15 cellular contexts compared by ENCODE assay signal in genomic region chr7:105149827-105150226, GRCh38.
DNase-seq lines count a peak whose midpoint lies in the region; TF ChIP-seq lines count a peak whose summit lies in the region.
"Had no signal": no experiment of that assay in that cellular context is flagged by ENCODE, and none has a peak within 500 bp of the region (broad histone marks: within the 10 kb centered on the region; RNA-seq: fewer than 3 reads in every experiment).

No MANE protein-coding gene starts in this region.

- no peak overlapping the region for H3K9ac ChIP-seq in adipocyte (ENCODE audit: low read length)

- H3K9me3 ChIP-seq in adipocyte (ENCODE audit: control insufficient read depth, low read length) (no peaks in the 10 kb centered on the region), spleen (no peaks in the 10 kb centered on the region)
- H3K9me3 ChIP-seq: Caco-2 had no signal

- DNase-seq in COLO829 (ENCODE audit: low spot score) (peak; percentile 21), HS-5 (ENCODE audit: low read depth) (peak; percentile 54), adipocyte (ENCODE audit: low read depth) (peak; percentile 45), iris pigment epithelial cell (ENCODE audit: low read depth) (peak; percentile 66), putamen (ENCODE audit: low spot score) (no peak), NCI-H1436 (lab: John Stamatoyannopoulos, UW) (no peak), substantia nigra (lab: John Stamatoyannopoulos, UW) (no peak), spleen (no peak)
- DNase-seq: activated CD4-positive, alpha-beta T cell treated with anti-CD3 and anti-CD28 coated beads, Interleukin-2, amount 50 U/mL, for 1 hour; activated gamma-delta T cell treated with Interleukin-2 at 50 U/mL for 16 hours; Caco-2; central memory CD4-positive, alpha-beta T cell; KBM-7; NCI-H2029 treated with DMSO at 0.1 percent for 48 hours; NK-92 treated with Interleukin-12 subunit alpha and Interleukin-12 subunit beta, amount 100 ng/mL, for 24 hours had no signal

- no peak overlapping the region for H3K4me3 ChIP-seq in adipocyte (ENCODE audit: low read length)
- no peak overlapping the region for H3K4me3 ChIP-seq in spleen

- H3K4me1 ChIP-seq in adipocyte (ENCODE audit: control insufficient read depth, insufficient read depth, low read length) (peaks cover 5% of the 10 kb centered on the region), spleen (peaks cover 0 to 15% (median 2%) of the 10 kb centered on the region in 6 donors)
- H3K4me1 ChIP-seq: Caco-2 had no signal

- H3K36me3 ChIP-seq in adipocyte (ENCODE audit: control insufficient read depth, insufficient read depth, low read length, severe bottlenecking): peaks cover 7% of the 10 kb centered on the region
- peaks cover 0 to 38% (median 0%) of the 10 kb centered on the region in 6 donors for H3K36me3 ChIP-seq in spleen

- 60 to 78% (median 63%) methylated on average over 3 of the region's 3 CpGs for WGBS in spleen, 5 donors

- intact Hi-C loops in spleen (cut with DNase I; ENCODE audit: low total_unique reads): no loop called here

- H3K27ac ChIP-seq in substantia nigra (ENCODE audit: low read depth, low read length, poor library complexity, severe bottlenecking) (no peak overlapping the region), spleen (no peak overlapping the region)

- H3K27me3 ChIP-seq in adipocyte (replicated peaks; ENCODE audit: control insufficient read depth, insufficient read depth, low read length) (no peaks in the 10 kb centered on the region), spleen (replicated peaks in 1 of 7) (no peaks in the 10 kb centered on the region)

- TF ChIP-seq CTCF in spleen (IDR thresholded peaks at IDR 0.05 in 8 of 11, conservative IDR thresholded peaks at IDR 0.05 in 3 of 11): no peak

- TF ChIP-seq POLR2A in spleen (IDR thresholded peaks at IDR 0.05): no peak

Comparison
In these comparisons a context has a peak if more than half of its experiments do, and no peak if none do; other contexts are left out.
1. DNase-seq: peak in COLO829 (single experiment), HS-5 (single experiment), adipocyte (single experiment) and iris pigment epithelial cell (single experiment); none in putamen (single experiment), NCI-H1436 (single experiment), substantia nigra (0 of 49) and spleen (single experiment).